15 cellular contexts compared by ENCODE assay signal in the genomic region with DNA sequence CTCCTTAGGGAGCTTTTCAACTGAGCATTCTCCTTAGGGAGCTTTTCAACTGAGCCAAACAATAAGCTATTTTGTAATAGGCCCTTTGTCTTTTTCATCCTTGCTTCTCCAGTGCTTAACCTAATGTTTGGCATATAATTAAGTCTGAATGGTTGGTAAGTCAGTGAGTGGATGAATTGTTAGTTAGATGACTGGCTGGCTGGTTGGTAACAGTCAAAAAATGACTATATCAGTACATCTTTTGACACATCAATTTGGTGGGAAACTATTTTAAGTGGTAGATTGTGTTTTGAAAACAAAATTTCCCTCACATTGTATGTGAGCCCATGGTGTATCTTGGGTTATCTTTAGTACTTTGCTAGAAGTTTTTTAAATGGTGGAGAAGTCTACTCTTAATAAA. TPM values are rescaled to one million over a fixed set of nuclear protein-coding genes. Genes with fewer than 3 reads are reported as not detected.
"Had no signal": no experiment of that assay in that cellular context is flagged by ENCODE, and none has a peak within 500 bp of the region (broad histone marks: within the 10 kb centered on the region; RNA-seq: fewer than 3 reads in every experiment).

No MANE protein-coding gene starts in this region.

- DNase-seq: activated CD4-positive, alpha-beta T cell treated with anti-CD3 and anti-CD28 coated beads for 1 hour; activated CD4-positive, alpha-beta T cell treated with anti-CD3 and anti-CD28 coated beads, Interleukin-2, amount 50 U/mL, for 48 hours; activated gamma-delta T cell treated with Interleukin-2 at 50 U/mL for 16 hours; activated naive CD8-positive, alpha-beta T cell treated with anti-CD3 and anti-CD28 coated beads for 36 hours; activated T-cell treated with anti-CD3 and anti-CD28 coated beads, Interleukin-2, amount 50 U/mL, for 1 hour; amniotic stem cell; effector CD4-positive, alpha-beta T cell; hypothalamus; lower lobe of right lung; naive thymus-derived CD8-positive, alpha-beta T cell; pancreas; right lobe of liver; stimulated activated CD4-positive, alpha-beta T cell treated with anti-CD3 and anti-CD28 coated beads, Interleukin-4, amount 100 ng/mL, for 24 hours; stimulated activated naive CD4-positive, alpha-beta T cell had no signal

- H3K9me3 Mint-ChIP-seq: activated naive CD8-positive, alpha-beta T cell treated with anti-CD3 and anti-CD28 coated beads for 36 hours; naive thymus-derived CD8-positive, alpha-beta T cell; T-helper 1 cell treated with Interleukin-12 subunit alpha and Interleukin-12 subunit beta and Interleukin-4 antibody, amounts not matched to agents 30 μg/mL and 1 μg/mL, for 36 hours had no signal

- ATAC-seq: lower lobe of right lung; naive thymus-derived CD8-positive, alpha-beta T cell; pancreas; right lobe of liver had no signal

- H3K27ac Mint-ChIP-seq: activated naive CD8-positive, alpha-beta T cell treated with anti-CD3 and anti-CD28 coated beads for 36 hours; naive thymus-derived CD8-positive, alpha-beta T cell; T-helper 1 cell treated with Interleukin-12 subunit alpha and Interleukin-12 subunit beta and Interleukin-4 antibody, amounts not matched to agents 30 μg/mL and 1 μg/mL, for 36 hours had no signal

- H3K27me3 Mint-ChIP-seq: activated naive CD8-positive, alpha-beta T cell treated with anti-CD3 and anti-CD28 coated beads for 36 hours; naive thymus-derived CD8-positive, alpha-beta T cell had no signal

- H3K4me3 Mint-ChIP-seq: activated naive CD8-positive, alpha-beta T cell treated with anti-CD3 and anti-CD28 coated beads for 36 hours; naive thymus-derived CD8-positive, alpha-beta T cell; T-helper 1 cell treated with Interleukin-12 subunit alpha and Interleukin-12 subunit beta and Interleukin-4 antibody, amounts not matched to agents 30 μg/mL and 1 μg/mL, for 36 hours had no signal

RNA-seq across cellular contexts. Expression of gene CPED1, which starts 21.6 kb away (rescaled TPM):
- total RNA-seq: activated naive CD8-positive, alpha-beta T cell treated with anti-CD3 and anti-CD28 coated beads for 36 hours; naive thymus-derived CD8-positive, alpha-beta T cell had no signal
